In genomic region chr7:38585551-38585950, GRCh38 we compare ENCODE assay signal across 23 cellular contexts. TPM values are rescaled to one million over a fixed set of nuclear protein-coding genes. Genes with fewer than 3 reads are reported as not detected.
"Had no signal": no experiment of that assay in that cellular context is flagged by ENCODE, and none has a peak within 500 bp of the region (broad histone marks: within the 10 kb centered on the region; RNA-seq: fewer than 3 reads in every experiment).

No MANE protein-coding gene starts in this region.

- H3K27me3 ChIP-seq: gastroesophageal sphincter, left lung, right lobe of liver, upper lobe of right lung had no signal

- ATAC-seq: activated CD4-positive, alpha-beta T cell treated with anti-CD3 and anti-CD28 coated beads for 36 hours; effector memory CD8-positive, alpha-beta T cell; gastroesophageal sphincter; left lung; mucosa of descending colon; right lobe of liver; upper lobe of right lung had no signal

- DNase-seq: activated B cell treated with CpG ODN at 0.5 μM for 24 hours; activated CD4-positive, alpha-beta T cell treated with anti-CD3 and anti-CD28 coated beads for 36 hours; activated CD4-positive, alpha-beta T cell treated with anti-CD3 and anti-CD28 coated beads, Interleukin-2, amount 50 U/mL, for 4 hours; activated effector memory CD4-positive, alpha-beta T cell treated with anti-CD3 and anti-CD28 coated beads, Interleukin-2, amount 50 U/mL, for 16 hours; activated naive CD4-positive, alpha-beta T cell treated with anti-CD3 and anti-CD28 coated beads for 36 hours; activated naive CD8-positive, alpha-beta T cell treated with anti-CD3 and anti-CD28 coated beads for 36 hours; activated T-cell treated with anti-CD3 and anti-CD28 coated beads, Interleukin-2, amount 50 U/mL, for 1 hour; effector memory CD8-positive, alpha-beta T cell; hypothalamus; immature natural killer cell; left lung; mucosa of descending colon; right lobe of liver; stimulated activated CD4-positive, alpha-beta T cell treated with anti-CD3 and anti-CD28 coated beads, Interleukin-2, amount 100 ng/mL, for 48 hours; stimulated activated naive CD4-positive, alpha-beta T cell treated with Interleukin-2 at 50 U/mL for 16 hours; T-helper 1 cell; upper lobe of right lung had no signal

- H3K9me3 ChIP-seq: gastroesophageal sphincter, left lung, mucosa of descending colon, right lobe of liver, upper lobe of right lung had no signal

- H3K4me1 ChIP-seq: left lung, right lobe of liver, upper lobe of right lung had no signal

- H3K36me3 ChIP-seq: gastroesophageal sphincter, left lung, right lobe of liver, upper lobe of right lung had no signal

- H3K4me3 ChIP-seq: gastroesophageal sphincter, left lung, lung, mucosa of descending colon, right lobe of liver, upper lobe of right lung had no signal

- H3K27ac ChIP-seq: left lung, right lobe of liver, upper lobe of right lung had no signal

RNA-seq across cellular contexts. Expression of gene AMPH, which starts 45.6 kb away (rescaled TPM):
- total RNA-seq: activated B cell treated with CpG ODN at 0.5 μM for 24 hours; activated naive CD8-positive, alpha-beta T cell treated with anti-CD3 and anti-CD28 coated beads for 36 hours; activated T-helper 1 cell treated with anti-CD3 and anti-CD28 coated beads, Interleukin-12 subunit alpha, Interleukin-12 subunit beta, Interleukin-2, Interleukin-4 antibody, amounts not matched to agents 30 ng/mL and 10 ng/mL and 1 ng/mL, durations not matched to agents 14 hours and 24 hours and 36 hours; bronchial epithelial cell; myocyte; renal cortical epithelial cell had no signal
